In the genomic region with DNA sequence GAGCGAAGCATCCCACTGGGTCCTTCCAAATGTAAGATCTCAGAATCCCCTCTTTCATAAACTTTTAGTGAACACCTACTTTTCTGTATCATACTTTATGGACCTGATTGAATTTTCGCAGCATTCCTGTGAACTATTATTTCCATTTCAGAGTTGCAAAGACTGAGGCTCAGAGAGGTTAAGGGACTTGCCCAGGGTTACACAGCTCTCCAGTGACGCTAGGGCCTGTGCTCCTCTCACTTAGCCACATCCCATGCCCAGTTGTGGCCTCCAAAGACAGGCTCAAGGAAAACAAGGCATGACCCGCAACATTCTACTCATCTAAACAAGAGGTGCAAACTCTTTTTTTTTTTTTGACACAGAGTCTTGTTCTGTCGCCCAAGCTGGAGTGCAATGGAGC, we compare ENCODE assay signal across 16 cellular contexts. TPM values are rescaled to one million over a fixed set of nuclear protein-coding genes. Genes with fewer than 3 reads are reported as not detected.
DNase-seq lines count a peak whose midpoint lies in the region; ATAC-seq and TF ChIP-seq lines count a peak whose summit lies in the region.
"Had no signal": no experiment of that assay in that cellular context is flagged by ENCODE, and none has a peak within 500 bp of the region (broad histone marks: within the 10 kb centered on the region; RNA-seq: fewer than 3 reads in every experiment).

No MANE protein-coding gene starts in this region.

- no peak for DNase-seq in HCT116 (ENCODE audit: low read depth, low spot score)
- no peak for DNase-seq in WTC11 (ENCODE audit: low spot score)
- DNase-seq in esophagus squamous epithelium (lab: John Stamatoyannopoulos, UW) = no peak
- DNase-seq in type B pancreatic cell (ENCODE audit: extremely low spot score, unreplicated experiment) = no peak
- no peak for DNase-seq in activated CD8-positive, alpha-beta memory T cell treated with anti-CD3 and anti-CD28 coated beads for 24 hours
- no peak for DNase-seq in GF-D8 (lab: John Stamatoyannopoulos, UW)
- DNase-seq in NCI-H526 (lab: John Stamatoyannopoulos, UW) = no peak
- DNase-seq: AML-193; CD4-positive, alpha-beta memory T cell; DMS 273 treated with DMSO at 0.1 percent for 48 hours; GOT3; H9 had no signal

- H3K4me1 ChIP-seq in HCT116 (ENCODE audit: control insufficient read depth in 1 of 2, insufficient read depth in 2 of 2, low read length in 2 of 2) (peaks cover 22 to 31% of the 10 kb centered on the region in 2 experiments), esophagus squamous epithelium (peaks cover 0 to 27% (median 0%) of the 10 kb centered on the region in 3 donors)
- H3K4me1 ChIP-seq: A549, BLaER1 had no signal

- POLR2A ChIA-PET in HCT116 (lab: Charles Lee) = interaction anchor here (1.2 kb wide), 1 partner anchor 20 kb away, joined by 6 read pairs; no protein-coding TSS in a partner anchor
- POLR2A ChIA-PET in WTC11 (lab: Charles Lee) = no interaction called here

- WGBS in esophagus squamous epithelium, 2 donors = 89 to 91% methylated on average over 5 of the region's 5 CpGs

- no peaks in the 10 kb centered on the region for H3K9me3 Mint-ChIP-seq in WTC11
- no peaks in the 10 kb centered on the region for H3K9me3 Mint-ChIP-seq in type B pancreatic cell
- H3K9me3 Mint-ChIP-seq: CD4-positive, alpha-beta memory T cell had no signal

- H3K27ac ChIP-seq in HCT116 (ENCODE audit: low read depth, low read length) (peak overlapping the region; percentile 99), esophagus squamous epithelium (peak overlapping the region in 3 of 4 donors; percentile 85 to 87 (median 86))
- H3K27ac ChIP-seq: A549, BLaER1, KMS-11 had no signal

- TF ChIP-seq CTCF in HCT116 (IDR thresholded peaks at IDR 0.05 in 2 of 3, conservative IDR thresholded peaks at IDR 0.05 in 1 of 3; ENCODE audit: borderline replicate concordance in 1 of 3, insufficient read depth in 1 of 3, low read depth in 2 of 3, low read length in 2 of 3) (no peak), WTC11 (IDR thresholded peaks at IDR 0.05) (no peak), esophagus squamous epithelium (IDR thresholded peaks at IDR 0.05) (no peak), type B pancreatic cell (conservative IDR thresholded peaks at IDR 0.05) (no peak)

- no TSS peak for BruUV-seq in HCT116 (replicated peaks; lab: Mats Ljungman, UMichigan)

- H3K27me3 ChIP-seq in HCT116 (ENCODE audit: insufficient read depth, low read length) = no peaks in the 10 kb centered on the region
- no peaks in the 10 kb centered on the region for H3K27me3 ChIP-seq in esophagus squamous epithelium
- H3K27me3 ChIP-seq: BLaER1 had no signal

- H4K20me1 ChIP-seq in HCT116 (ENCODE audit: insufficient read depth) = no peaks in the 10 kb centered on the region
- H4K20me1 ChIP-seq: BLaER1 had no signal

- TF ChIP-seq RAD21 in HCT116 (IDR thresholded peaks at IDR 0.05; ENCODE audit: low read depth) = no peak

- RAD21 ChIA-PET in HCT116 (lab: Charles Lee; ENCODE audit: low non-redundant PET in 1 of 2, low total read pairs in 2 of 2, uncharacterized antibody in 2 of 2, unreplicated experiment in 2 of 2) = no interaction called here

- TF ChIP-seq POLR2A in HCT116 (IDR thresholded peaks at IDR 0.05; ENCODE audit: borderline replicate concordance, extremely low read depth, insufficient read depth, insufficient read length) (no peak), esophagus squamous epithelium (IDR thresholded peaks at IDR 0.05) (no peak)

- H3K4me3 ChIP-seq in HCT116 (replicated peaks in 1 of 2; ENCODE audit: low read depth in 1 of 2, low read length in 2 of 2) = no peak overlapping the region
- no peak overlapping the region for H3K4me3 ChIP-seq in esophagus squamous epithelium
- H3K4me3 ChIP-seq: A549, BLaER1 had no signal

- CTCF ChIA-PET in HCT116 (lab: Charles Lee) (no interaction called here), WTC11 (lab: Charles Lee) (interaction anchor here (1.7 kb wide), 1 partner anchor 75 kb away, joined by 5 read pairs; no protein-coding TSS in a partner anchor)

- H3K27ac Mint-ChIP-seq in WTC11 (peak overlapping the region; percentile 36; the same call in 1 of the 2 replicates), type B pancreatic cell (peak overlapping the region; percentile 48)
- H3K27ac Mint-ChIP-seq: CD4-positive, alpha-beta memory T cell had no signal

- H3K4me3 Mint-ChIP-seq in WTC11 = no peak overlapping the region
- H3K4me3 Mint-ChIP-seq in type B pancreatic cell = no peak overlapping the region
- H3K4me3 Mint-ChIP-seq: CD14-positive monocyte; CD4-positive, alpha-beta memory T cell; H9 had no signal

- no peaks in the 10 kb centered on the region for H3K79me2 ChIP-seq in HCT116 (ENCODE audit: insufficient read depth, low read length)

- H3K36me3 ChIP-seq in HCT116 (ENCODE audit: control insufficient read depth in 1 of 2, insufficient read depth in 2 of 2, low read length in 2 of 2) = no peaks in the 10 kb centered on the region; a peak in 1 of 4 replicates
- no peaks in the 10 kb centered on the region for H3K36me3 ChIP-seq in esophagus squamous epithelium
- H3K36me3 ChIP-seq: BLaER1 had no signal

- H3K36me3 Mint-ChIP-seq in WTC11 (no peaks in the 10 kb centered on the region), type B pancreatic cell (no peaks in the 10 kb centered on the region)
- H3K36me3 Mint-ChIP-seq: CD14-positive monocyte; CD4-positive, alpha-beta memory T cell had no signal

- H3K27me3 Mint-ChIP-seq in WTC11 (ENCODE audit: low read depth) = no peaks in the 10 kb centered on the region
- H3K27me3 Mint-ChIP-seq in type B pancreatic cell = no peaks in the 10 kb centered on the region
- H3K27me3 Mint-ChIP-seq: CD4-positive, alpha-beta memory T cell had no signal

- H3K9me2 ChIP-seq in HCT116 (ENCODE audit: insufficient read depth) = no peaks in the 10 kb centered on the region

- no peak for ATAC-seq in HCT116
- no peak for ATAC-seq in WTC11

- H3K9me3 ChIP-seq in HCT116 (ENCODE audit: control insufficient read depth in 1 of 2, insufficient read depth in 1 of 2, low read depth in 1 of 2, low read length in 2 of 2) (no peaks in the 10 kb centered on the region), esophagus squamous epithelium (no peaks in the 10 kb centered on the region)
- H3K9me3 ChIP-seq: A549 had no signal

- H3K4me1 Mint-ChIP-seq in WTC11 (peaks cover 31% of the 10 kb centered on the region), type B pancreatic cell (ENCODE audit: unreplicated experiment) (no peaks in the 10 kb centered on the region)
- H3K4me1 Mint-ChIP-seq: CD4-positive, alpha-beta memory T cell had no signal

- H2AFZ ChIP-seq in HCT116 (ENCODE audit: low read depth, low read length, poor library complexity, severe bottlenecking) = no peak overlapping the region

- peak overlapping the region; percentile 86 for H3K4me2 ChIP-seq in HCT116 (ENCODE audit: low read length)
- H3K4me2 ChIP-seq: A549, BLaER1, KMS-11 had no signal

- H3K9ac ChIP-seq in HCT116 (ENCODE audit: low read length) = peak overlapping the region; percentile 59
- H3K9ac ChIP-seq: BLaER1, KMS-11 had no signal

- intact Hi-C loops in HCT116 (cut with micrococcal nuclease) (no loop called here), esophagus squamous epithelium (cut with DNase I) (no loop called here)

TF ChIP-seq in HCT116, 20 proteins besides CTCF, POLR2A, EP300 and RAD21:
- TF ChIP-seq, protein P1, sequence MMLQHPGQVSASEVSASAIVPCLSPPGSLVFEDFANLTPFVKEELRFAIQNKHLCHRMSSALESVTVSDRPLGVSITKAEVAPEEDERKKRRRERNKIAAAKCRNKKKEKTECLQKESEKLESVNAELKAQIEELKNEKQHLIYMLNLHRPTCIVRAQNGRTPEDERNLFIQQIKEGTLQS (IDR thresholded peaks at IDR 0.05) = no peak
- TF ChIP-seq ZFX (IDR thresholded peaks at IDR 0.05) (no peak), TCF7L2 (IDR thresholded peaks at IDR 0.05; ENCODE audit: borderline replicate concordance, extremely low read depth, insufficient read depth, insufficient read length) (no peak), FOSL1 (IDR thresholded peaks at IDR 0.05; ENCODE audit: low read depth) (no peak), EZH2phosphoT487 (IDR thresholded peaks at IDR 0.05; ENCODE audit: borderline replicate concordance) (no peak), POLR2AphosphoS5 (IDR thresholded peaks at IDR 0.05; ENCODE audit: low read depth, low read length) (no peak), EGR1 (IDR thresholded peaks at IDR 0.05; ENCODE audit: low read depth) (no peak), EZH2 (IDR thresholded peaks at IDR 0.05) (no peak), SIN3A (IDR thresholded peaks at IDR 0.05; ENCODE audit: low read depth) (no peak), ZNF274 (IDR thresholded peaks at IDR 0.05; ENCODE audit: low read depth, low read length) (no peak)

TF ChIP-seq in WTC11, 78 proteins besides CTCF, POLR2A, EP300 and RAD21 (continues in another document):
- TF ChIP-seq EMX1 (CRISPR knock-in tag; IDR thresholded peaks at IDR 0.05) = no peak

RNA-seq across cellular contexts. Expression of gene SPPL3, which starts 25.9 kb away (rescaled TPM):
- total RNA-seq in HCT116 (2021; ENCODE audit: unreplicated experiment) (39.7 TPM), WTC11 (2021) (32.5 to 35.5 TPM (median 33.8 TPM) in 3 replicates), esophagus squamous epithelium (10 to 100 TPM; 30.3 to 47.1 (median 34.2) TPM), type B pancreatic cell (ENCODE audit: low replicate concordance) (67.6 and 67.7 TPM in 2 replicates)
- 24.3 and 28.6 TPM in 2 replicates for polyA plus RNA-seq in HCT116 (2012)

RNA-seq across cellular contexts. Expression of gene HNF1A, which starts 48.3 kb away (rescaled TPM):
- total RNA-seq in HCT116 (2021; ENCODE audit: unreplicated experiment) = not detected
- 0.03 TPM in 1 of 2 replicates, not detected in the other for polyA plus RNA-seq in HCT116 (2012)
- not detected in 3 replicates for total RNA-seq in WTC11 (2021)
- total RNA-seq in esophagus squamous epithelium = not detected
- 7.2 and 9.6 TPM in 2 replicates for total RNA-seq in type B pancreatic cell (ENCODE audit: low replicate concordance)
- total RNA-seq: CD4-positive, alpha-beta memory T cell; H9 had no signal
- polyA plus RNA-seq: CD14-positive monocyte; CD4-positive, alpha-beta memory T cell had no signal
